Comparison of ENCODE assay signal across 1 cellular context in the genomic region with DNA sequence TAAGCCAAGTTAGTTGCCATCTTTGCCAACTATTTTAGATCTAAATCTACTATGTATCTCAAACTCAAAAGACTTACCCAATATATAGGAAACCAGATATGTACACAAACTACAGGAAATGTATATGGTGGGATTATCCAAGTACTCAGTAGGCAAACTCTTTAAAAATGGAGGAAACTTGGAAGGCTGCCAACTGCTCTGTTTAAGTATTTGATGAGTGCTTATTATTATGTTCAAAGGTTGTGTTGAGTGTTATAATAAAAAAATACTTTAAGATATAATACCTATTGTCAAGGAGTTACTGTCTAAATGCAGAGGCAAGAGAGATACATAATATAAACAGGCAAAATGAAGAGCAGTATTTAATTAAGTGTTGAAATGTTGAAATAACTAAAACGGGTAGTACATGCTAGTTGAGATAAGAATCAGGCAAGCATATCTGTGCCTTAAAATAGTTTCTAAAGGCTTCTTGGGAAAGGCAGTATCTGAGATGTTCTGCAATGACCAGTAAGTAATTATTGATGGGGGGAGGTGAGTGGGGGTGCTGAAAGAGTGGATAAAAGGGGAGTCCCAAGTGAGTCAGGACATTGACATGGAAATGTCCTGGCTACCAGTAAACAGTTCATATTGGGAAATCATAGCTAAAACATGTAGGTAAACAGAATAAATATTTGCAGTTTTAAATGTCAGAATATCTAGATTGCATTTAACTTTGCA.
TF ChIP-seq lines count a peak whose summit lies in the region.

No MANE protein-coding gene starts in this region.

TF ChIP-seq in HEK293, 187 proteins besides CTCF, POLR2A, EP300 and RAD21 (continued from another document):
- TF ChIP-seq PRDM10 (tag by site-specific recombination; IDR thresholded peaks at IDR 0.05), result no peak
